ENCODE assay signal across 8 cellular contexts in the genomic region with DNA sequence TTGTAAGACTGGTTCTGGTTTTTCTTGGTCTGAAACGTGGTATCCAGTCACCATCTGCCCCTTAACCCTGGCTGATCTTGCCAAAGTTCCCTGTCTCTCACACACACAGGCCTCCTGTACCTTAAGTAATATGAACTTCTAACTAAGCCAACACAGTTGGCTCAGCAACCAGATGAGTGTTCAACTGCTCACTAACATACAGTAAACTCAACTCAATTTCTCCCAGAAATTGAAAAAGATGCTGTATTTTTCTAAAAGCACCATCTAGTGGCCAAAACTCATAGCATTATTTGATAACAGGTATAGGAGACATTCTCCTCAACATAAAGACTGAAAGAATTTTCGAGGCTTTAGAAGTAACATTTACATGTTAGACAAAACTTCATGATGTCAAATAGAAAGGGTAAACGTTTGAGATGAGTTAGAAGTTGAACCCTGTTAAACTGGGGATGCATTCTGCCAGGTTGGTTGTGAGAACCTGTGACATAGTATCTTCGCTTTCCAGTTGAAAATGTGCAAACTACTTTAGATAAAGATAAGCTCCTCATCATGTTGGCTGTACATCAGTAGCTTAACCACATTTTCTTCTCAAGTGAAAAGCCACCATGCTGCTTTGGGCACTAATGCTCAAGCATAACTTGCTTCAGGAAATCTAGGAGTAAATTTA. TPM values are rescaled to one million over a fixed set of nuclear protein-coding genes. Genes with fewer than 3 reads are reported as not detected.
DNase-seq lines count a peak whose midpoint lies in the region; ATAC-seq and TF ChIP-seq lines count a peak whose summit lies in the region.

No MANE protein-coding gene starts in this region.

- no peak overlapping the region for H3K4me3 ChIP-seq in AG10803 (ENCODE audit: low read length)
- H3K4me3 ChIP-seq in epithelial cell of proximal tubule (ENCODE audit: low read depth, low read length), result no peak overlapping the region

- peak; percentile 64 for TF ChIP-seq CTCF in AG10803 (conservative IDR thresholded peaks at IDR 0.05; ENCODE audit: low read length)
- peak; percentile 46 for TF ChIP-seq CTCF in GM13977 (IDR thresholded peaks at IDR 0.05; ENCODE audit: extremely low read depth, insufficient read depth, missing control alignments)
- TF ChIP-seq CTCF in epithelial cell of proximal tubule (conservative IDR thresholded peaks at IDR 0.05; ENCODE audit: low read depth, low read length), result peak; percentile 57
- no peak for TF ChIP-seq CTCF in omental fat pad (IDR thresholded peaks at IDR 0.05)

- in situ Hi-C loops in GM13977 (cut with MboI; ENCODE audit: low pct_unique_long_range_greater_than_20kb, low sequenced_read_pairs, unreplicated experiment), result loop anchor here (25.0 kb wide), 1 partner anchor 532 kb away; no protein-coding TSS in a partner anchor

- DNase-seq in AG10803 (ENCODE audit: low read depth) (peak; percentile 70), GM13977 (ENCODE audit: low spot score) (peak; percentile 22), RPMI7951 (ENCODE audit: low read depth) (peak; percentile 44), epithelial cell of proximal tubule (ENCODE audit: low read depth) (no peak), omental fat pad (ENCODE audit: low spot score) (no peak)

- peak; percentile 45 for ATAC-seq in omental fat pad (ENCODE audit: low FRiP score)
- no peak for ATAC-seq in HG03521 (IDR thresholded peaks at IDR 0.05; ENCODE audit: unreplicated experiment)
- ATAC-seq in HG02610 (IDR thresholded peaks at IDR 0.05; ENCODE audit: unreplicated experiment), result no peak
- ATAC-seq in GM18870 (IDR thresholded peaks at IDR 0.05; ENCODE audit: unreplicated experiment), result no peak

RNA-seq across cellular contexts. Expression of gene CCNI, which starts 31.2 kb away (rescaled TPM):
- 97.7 and 116 TPM in 2 replicates for total RNA-seq in RPMI7951 (2014; rRNA removed; shearing (Covaris generic))
- total RNA-seq in epithelial cell of proximal tubule (116 and 200 TPM in 2 replicates), omental fat pad (100 to 1,000 TPM; 191 to 233 (median 199) TPM)

Comparison
In these comparisons a context has a peak if more than half of its experiments do, and no peak if none do; other contexts are left out.
1. DNase-seq: peak in AG10803 (single experiment), GM13977 (single experiment) and RPMI7951 (single experiment); none in epithelial cell of proximal tubule (single experiment) and omental fat pad (single experiment).
2. CTCF ChIP-seq: peak in AG10803 (single experiment), GM13977 (single experiment) and epithelial cell of proximal tubule (single experiment); none in omental fat pad (0 of 3).